10 cellular contexts compared by ENCODE assay signal in the genomic region with DNA sequence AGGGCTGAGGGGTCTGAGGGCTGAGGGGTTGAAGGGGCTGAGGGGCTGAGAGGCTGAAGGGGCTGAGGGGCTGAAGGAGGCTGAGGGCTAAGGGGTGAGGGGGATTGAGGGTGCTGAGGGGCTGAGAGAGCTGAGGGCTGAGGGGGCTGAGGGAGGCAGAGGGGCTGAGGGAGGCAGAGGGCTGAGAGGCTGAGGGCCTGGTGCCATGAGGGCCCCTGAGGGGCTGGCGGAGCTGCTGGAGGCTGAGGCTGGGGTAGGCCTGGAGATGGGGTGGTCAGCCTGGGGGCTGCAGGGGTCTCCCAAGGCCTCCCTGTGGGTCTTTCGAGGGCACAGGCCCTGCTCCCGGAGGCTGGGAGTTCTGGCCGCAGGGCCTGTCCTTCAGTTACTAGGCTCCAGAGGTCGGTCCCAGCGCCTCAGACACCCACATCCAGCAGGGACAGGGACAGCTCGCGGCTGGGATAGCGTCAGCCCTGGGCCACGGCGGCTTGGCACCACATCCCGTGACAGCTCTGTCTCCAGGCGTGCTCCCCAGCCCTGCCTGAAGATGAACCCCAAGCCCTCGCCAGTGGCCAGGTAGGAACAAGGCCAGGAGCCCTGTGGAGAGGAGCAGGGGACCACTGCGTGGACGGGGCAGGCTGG. TPM values are rescaled to one million over a fixed set of nuclear protein-coding genes. Genes with fewer than 3 reads are reported as not detected.
DNase-seq lines count a peak whose midpoint lies in the region; ATAC-seq and TF ChIP-seq lines count a peak whose summit lies in the region.
"Had no signal": no experiment of that assay in that cellular context is flagged by ENCODE, and none has a peak within 500 bp of the region (broad histone marks: within the 10 kb centered on the region; RNA-seq: fewer than 3 reads in every experiment).

No MANE protein-coding gene starts in this region.

- TF ChIP-seq CTCF in GM12865 (IDR thresholded peaks at IDR 0.05; ENCODE audit: insufficient read depth, low read depth, low read length, missing control alignments) (no peak), left ventricle myocardium inferior (IDR thresholded peaks at IDR 0.05; ENCODE audit: borderline replicate concordance) (no peak)

- H3K36me3 ChIP-seq in left ventricle myocardium inferior: no peaks in the 10 kb centered on the region
- H3K36me3 ChIP-seq: SJCRH30 had no signal

- H3K27ac ChIP-seq in left ventricle myocardium inferior (replicated peaks): no peak overlapping the region
- H3K27ac ChIP-seq: SJCRH30 had no signal

- H3K27me3 ChIP-seq in left ventricle myocardium inferior (ENCODE audit: low read depth): peaks cover 43% of the 10 kb centered on the region
- H3K27me3 ChIP-seq: SJCRH30 had no signal

- no peaks in the 10 kb centered on the region for H3K9me3 ChIP-seq in left ventricle myocardium inferior (replicated peaks)
- H3K9me3 ChIP-seq: SJCRH30 had no signal

- H3K4me1 ChIP-seq in left ventricle myocardium inferior: peaks cover 12% of the 10 kb centered on the region
- H3K4me1 ChIP-seq: SJCRH30 had no signal

- peak; percentile 26 for DNase-seq in GM12865 (ENCODE audit: low read depth)
- peak; percentile 24 for DNase-seq in M059J (ENCODE audit: low read depth)
- DNase-seq in left ventricle myocardium inferior: no peak
- DNase-seq in skeletal muscle cell (ENCODE audit: low read depth): no peak
- DNase-seq in KG1 (lab: John Stamatoyannopoulos, UW): no peak
- no peak for DNase-seq in activated gamma-delta T cell treated with Interleukin-2 at 50 U/mL for 16 hours
- DNase-seq: NCI-H1694, SJCRH30 had no signal

- H3K4me3 ChIP-seq in GM12865 (ENCODE audit: low read depth, low read length): no peak overlapping the region
- H3K4me3 ChIP-seq in left ventricle myocardium inferior: peak overlapping the region; percentile 66
- H3K4me3 ChIP-seq in skeletal muscle cell (ENCODE audit: low read depth, low read length): peak overlapping the region; percentile 48
- H3K4me3 ChIP-seq: SJCRH30 had no signal

- intact Hi-C loops in left ventricle myocardium inferior (cut with micrococcal nuclease): no loop called here

- ATAC-seq in HG02642 (IDR thresholded peaks at IDR 0.05; ENCODE audit: poor library complexity, unreplicated experiment) (no peak), HG02970 (IDR thresholded peaks at IDR 0.05; ENCODE audit: low FRiP score, unreplicated experiment) (no peak)

RNA-seq across cellular contexts. Expression of gene MYO1G, which starts 16.9 kb away (rescaled TPM):
- total RNA-seq in M059J (2014; rRNA removed; shearing (Covaris generic)): not detected in 2 replicates
- 0.77 TPM for total RNA-seq in left ventricle myocardium inferior

RNA-seq across cellular contexts. Expression of gene CCM2, which starts 38.0 kb away (rescaled TPM):
- 44.4 and 71.1 TPM in 2 replicates for total RNA-seq in M059J (2014; rRNA removed; shearing (Covaris generic))
- 24.5 TPM for total RNA-seq in left ventricle myocardium inferior

Comparison
In these comparisons a context has a peak if more than half of its experiments do, and no peak if none do; other contexts are left out.
1. DNase-seq: peak in GM12865 (single experiment) and M059J (single experiment); none in left ventricle myocardium inferior (single experiment), skeletal muscle cell (single experiment), KG1 (single experiment) and activated gamma-delta T cell treated with Interleukin-2 at 50 U/mL for 16 hours (single experiment).